ENCODE assay signal across 23 cellular contexts in the genomic region with DNA sequence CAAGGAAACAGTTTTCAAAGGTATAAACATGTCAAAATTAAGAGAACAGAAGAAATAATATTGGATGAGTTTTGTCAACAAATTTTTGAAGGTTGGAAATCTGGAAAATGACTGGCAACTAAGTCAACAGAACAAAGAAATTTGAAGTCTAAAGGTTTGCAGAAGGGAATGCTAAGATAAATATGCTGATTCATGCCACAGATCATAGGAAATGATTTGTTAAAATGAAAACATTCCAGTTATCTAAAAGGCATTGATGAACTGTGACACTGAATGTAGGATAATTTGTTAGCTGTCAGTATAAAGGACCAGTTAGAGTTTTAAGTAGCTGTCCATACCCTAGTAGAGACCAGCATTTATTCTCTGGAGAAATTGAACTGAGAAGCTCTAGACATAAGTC.
"Had no signal": no experiment of that assay in that cellular context is flagged by ENCODE, and none has a peak within 500 bp of the region (broad histone marks: within the 10 kb centered on the region; RNA-seq: fewer than 3 reads in every experiment).

No MANE protein-coding gene starts in this region.

- H3K27ac ChIP-seq: dorsolateral prefrontal cortex, gastroesophageal sphincter, heart left ventricle, hepatocyte, lower lobe of right lung, ovary, psoas muscle, sigmoid colon, thoracic aorta, tibial nerve, upper lobe of left lung had no signal

- H3K27me3 ChIP-seq: dorsolateral prefrontal cortex, gastroesophageal sphincter, heart left ventricle, hepatocyte, ovary, sigmoid colon, tibial nerve, upper lobe of left lung had no signal

- H3K4me1 ChIP-seq: gastroesophageal sphincter, heart left ventricle, lower lobe of right lung, psoas muscle, sigmoid colon, tibial nerve, upper lobe of left lung had no signal

- H3K27me3 Mint-ChIP-seq: memory B cell; stimulated activated memory B cell treated with anti-CD40 and anti-IgM and Interleukin-4, amounts not matched to agents 10 μg/mL and 1 μg/mL and 100 μg/mL, for 72 hours had no signal

- H3K4me3 ChIP-seq: dorsolateral prefrontal cortex, gastroesophageal sphincter, heart left ventricle, hepatocyte, lower lobe of right lung, ovary, psoas muscle, sigmoid colon, thoracic aorta, tibial nerve, upper lobe of left lung had no signal

- H3K36me3 ChIP-seq: gastroesophageal sphincter, heart left ventricle, lower lobe of right lung, ovary, sigmoid colon, thoracic aorta, tibial nerve, upper lobe of left lung had no signal

- H3K9me3 ChIP-seq: ovary, thoracic aorta had no signal

- H3K4me1 Mint-ChIP-seq: memory B cell; natural killer cell; stimulated activated memory B cell treated with anti-CD40 and anti-IgM and Interleukin-4, amounts not matched to agents 10 μg/mL and 1 μg/mL and 100 μg/mL, for 72 hours had no signal

- H3K4me3 Mint-ChIP-seq: memory B cell; natural killer cell; stimulated activated memory B cell treated with anti-CD40 and anti-IgM and Interleukin-4, amounts not matched to agents 10 μg/mL and 1 μg/mL and 100 μg/mL, for 72 hours; stimulated activated naive CD8-positive, alpha-beta T cell treated with anti-CD3 and anti-CD28 coated beads, Interleukin-15, Interleukin-2, amounts not matched to agents 100 ng/mL and 50 ng/mL, for 24 hours had no signal

- ATAC-seq: gastroesophageal sphincter; heart left ventricle; left ventricle myocardium superior; lower lobe of right lung; natural killer cell; psoas muscle; right cardiac atrium; stimulated activated memory B cell treated with anti-CD40 and anti-IgM and Interleukin-4, amounts not matched to agents 10 μg/mL and 1 μg/mL and 100 μg/mL, for 72 hours had no signal

- H3K36me3 Mint-ChIP-seq: memory B cell; stimulated activated memory B cell treated with anti-CD40 and anti-IgM and Interleukin-4, amounts not matched to agents 10 μg/mL and 1 μg/mL and 100 μg/mL, for 72 hours had no signal

- DNase-seq: dorsolateral prefrontal cortex; effector CD4-positive, alpha-beta T cell; foreskin fibroblast; heart left ventricle; islet precursor cell; left ventricle myocardium superior; lower lobe of right lung; natural killer cell; occipital lobe; ovary; posterior cingulate gyrus; psoas muscle; right cardiac atrium; sigmoid colon; stimulated activated CD4-positive, alpha-beta T cell treated with anti-CD3 and anti-CD28 coated beads, Interleukin-4, amount 100 ng/mL, for 4 hours; upper lobe of left lung had no signal

- H3K27ac Mint-ChIP-seq: memory B cell; natural killer cell; stimulated activated memory B cell treated with anti-CD40 and anti-IgM and Interleukin-4, amounts not matched to agents 10 μg/mL and 1 μg/mL and 100 μg/mL, for 72 hours; stimulated activated naive CD8-positive, alpha-beta T cell treated with anti-CD3 and anti-CD28 coated beads, Interleukin-15, Interleukin-2, amounts not matched to agents 100 ng/mL and 50 ng/mL, for 24 hours had no signal
